8 cellular contexts compared by ENCODE assay signal in the genomic region with DNA sequence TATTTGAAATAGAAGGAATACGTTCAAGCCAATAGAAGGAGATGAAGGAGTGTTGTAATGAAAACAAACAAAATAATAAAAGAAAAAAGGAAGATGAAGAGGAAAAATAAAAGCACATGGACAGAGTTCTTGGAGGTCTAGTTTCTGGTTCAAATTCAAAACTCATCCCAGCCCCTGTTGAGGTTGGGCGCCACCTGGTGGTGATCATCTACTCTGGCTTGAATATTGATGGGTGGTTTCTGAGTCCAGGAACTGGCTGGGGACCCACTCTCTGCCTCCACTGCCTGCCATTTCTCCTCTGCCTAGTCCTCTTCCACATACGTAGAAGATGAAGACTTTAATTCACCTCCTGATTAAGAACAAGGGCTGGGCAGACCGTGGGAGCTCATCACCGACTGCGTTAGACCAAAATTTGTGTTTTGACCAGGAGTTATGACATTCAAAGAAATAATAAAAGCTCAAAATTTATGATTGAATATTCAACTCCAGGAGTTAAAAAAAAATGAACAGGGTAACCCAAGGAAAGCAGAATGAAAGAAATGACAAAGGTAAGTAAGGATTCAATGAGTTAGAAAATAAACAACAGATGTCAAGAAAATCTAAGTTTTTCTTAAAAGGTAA.
DNase-seq lines count a peak whose midpoint lies in the region; ATAC-seq, FAIRE-seq and TF ChIP-seq lines count a peak whose summit lies in the region.

No MANE protein-coding gene starts in this region.

- H3K27ac ChIP-seq in Karpas-422 (ENCODE audit: low read length) (no peak overlapping the region), neutrophil (no peak overlapping the region), thoracic aorta (no peak overlapping the region)

- DNase-seq in GM18507 (ENCODE audit: extremely low spot score, insufficient read length, low read depth): peak; percentile 29
- DNase-seq in Karpas-422: peak; percentile 86
- DNase-seq in RCC 7860 (ENCODE audit: low spot score): peak; percentile 63
- DNase-seq in activated T-cell treated with anti-CD3 and anti-CD28 coated beads, Interleukin-2, amount 50 U/mL, for 48 hours: peak; percentile 79 to 84
- DNase-seq in fibroblast of the aortic adventitia (ENCODE audit: low read depth): peak; percentile 79
- DNase-seq in thoracic aorta (ENCODE audit: low spot score): peak; percentile 39

- H3K9me3 ChIP-seq in Karpas-422 (ENCODE audit: low read length) (no peaks in the 10 kb centered on the region), neutrophil (no peaks in the 10 kb centered on the region), thoracic aorta (no peaks in the 10 kb centered on the region)

- TF ChIP-seq CTCF in fibroblast of the aortic adventitia (IDR thresholded peaks at IDR 0.05; ENCODE audit: insufficient read depth, low read length) (peak; percentile 88), neutrophil (IDR thresholded peaks at IDR 0.05) (peak; percentile 49), thoracic aorta (IDR thresholded peaks at IDR 0.05) (peak; percentile 77)

- H3K9ac ChIP-seq in Karpas-422 (ENCODE audit: low read length): no peak overlapping the region

- H3K4me3 ChIP-seq in Karpas-422 (ENCODE audit: low read length): no peak overlapping the region
- no peak overlapping the region for H3K4me3 ChIP-seq in fibroblast of the aortic adventitia (ENCODE audit: low read depth, low read length)
- no peak overlapping the region for H3K4me3 ChIP-seq in neutrophil (ENCODE audit: low read depth in 1 of 2, low read length in 1 of 2)
- no peak overlapping the region for H3K4me3 ChIP-seq in thoracic aorta

- no peaks in the 10 kb centered on the region for H4K20me1 ChIP-seq in Karpas-422 (ENCODE audit: insufficient read depth, low read depth, low read length)

- no peaks in the 10 kb centered on the region for H3K36me3 ChIP-seq in Karpas-422 (ENCODE audit: insufficient read depth, low read length)
- H3K36me3 ChIP-seq in neutrophil: no peaks in the 10 kb centered on the region
- no peaks in the 10 kb centered on the region for H3K36me3 ChIP-seq in thoracic aorta

- H3K79me2 ChIP-seq in Karpas-422 (ENCODE audit: low read length): no peaks in the 10 kb centered on the region

- H3K27me3 ChIP-seq in Karpas-422 (ENCODE audit: low read length) (no peaks in the 10 kb centered on the region), neutrophil (no peaks in the 10 kb centered on the region), thoracic aorta (replicated peaks; ENCODE audit: insufficient read depth) (no peaks in the 10 kb centered on the region)

- no peak overlapping the region for H2AFZ ChIP-seq in Karpas-422 (ENCODE audit: low read length)

- ATAC-seq in thoracic aorta (ENCODE audit: insufficient number of reproducible peaks, low FRiP score, low read depth): no peak

- FAIRE-seq in A204.1 (lab: Jason Lieb, UNC) (peak; percentile 85), GM18507 (lab: Jason Lieb, UNC) (peak; percentile 82), RCC 7860 (lab: Jason Lieb, UNC) (peak; percentile 78)

- H3K4me1 ChIP-seq in Karpas-422 (ENCODE audit: low read length): no peaks in the 10 kb centered on the region
- no peaks in the 10 kb centered on the region for H3K4me1 ChIP-seq in neutrophil (ENCODE audit: control insufficient read depth in 1 of 2, insufficient read depth in 1 of 2, low read depth in 1 of 2, low read length in 1 of 2)
- no peaks in the 10 kb centered on the region for H3K4me1 ChIP-seq in thoracic aorta (ENCODE audit: control insufficient read depth in 1 of 2, low read depth in 2 of 2)

- H3K9me2 ChIP-seq in Karpas-422 (replicated peaks; ENCODE audit: insufficient read depth, low read length): no peaks in the 10 kb centered on the region

- no peak overlapping the region for H3K4me2 ChIP-seq in Karpas-422 (ENCODE audit: low read depth, low read length, poor library complexity, severe bottlenecking)

Comparison
In these comparisons a context has a peak if more than half of its experiments do, and no peak if none do; other contexts are left out.
1. DNase-seq: peak in every context shown above with its lines; median percentile 86 in Karpas-422; 82 in activated T-cell treated with anti-CD3 and anti-CD28 coated beads, Interleukin-2, amount 50 U/mL, for 48 hours; 79 in fibroblast of the aortic adventitia; 63 in RCC 7860; 39 in thoracic aorta; 29 in GM18507.